In the genomic region with DNA sequence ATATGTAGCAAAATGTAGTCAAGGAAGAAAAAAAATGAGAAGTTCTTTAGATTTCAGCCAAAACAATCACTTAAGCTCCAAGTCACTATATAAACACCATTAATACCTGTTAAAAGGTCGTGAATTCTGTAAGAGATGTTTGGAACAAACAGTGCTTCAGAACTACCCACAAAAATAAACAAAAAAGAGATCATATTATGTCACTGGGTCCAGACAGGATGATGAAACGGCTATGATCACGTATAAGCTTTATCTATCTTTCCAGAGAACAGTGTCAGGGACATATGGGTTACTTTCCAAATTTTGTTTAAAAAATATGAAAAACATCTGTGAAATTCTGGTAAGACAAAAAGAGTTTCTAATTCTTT, we compare ENCODE assay signal across 1 cellular context.
TF ChIP-seq lines count a peak whose summit lies in the region.

No MANE protein-coding gene starts in this region.

TF ChIP-seq in H1, 55 proteins besides CTCF, POLR2A, EP300 and RAD21 (continued from another document):
- no peak for TF ChIP-seq TEAD4 (IDR thresholded peaks at IDR 0.05; ENCODE audit: low read depth, low read length)
- TF ChIP-seq TAF1 (IDR thresholded peaks at IDR 0.05; ENCODE audit: low read depth, low read length) = no peak
